In genomic region chr16:88503771-88504488, GRCh38 we compare ENCODE assay signal across 28 cellular contexts. TPM values are rescaled to one million over a fixed set of nuclear protein-coding genes. Genes with fewer than 3 reads are reported as not detected.
A peak's percentile ranks its signal among the peaks of the same experiment; 100 is the strongest.
DNase-seq lines count a peak whose midpoint lies in the region; ATAC-seq and TF ChIP-seq lines count a peak whose summit lies in the region.
"Had no signal": no experiment of that assay in that cellular context is flagged by ENCODE, and none has a peak within 500 bp of the region (broad histone marks: within the 10 kb centered on the region; RNA-seq: fewer than 3 reads in every experiment).

No MANE protein-coding gene starts in this region.

- no peak overlapping the region for H3K4me3 ChIP-seq in mucosa of stomach (ENCODE audit: low read length)
- H3K4me3 ChIP-seq in esophagus muscularis mucosa: no peak overlapping the region
- no peak overlapping the region for H3K4me3 ChIP-seq in colonic mucosa
- H3K4me3 ChIP-seq: adrenal gland, left lung, MG63, psoas muscle, sigmoid colon, SJSA1, upper lobe of right lung had no signal

- no peak for ATAC-seq in natural killer cell
- no peak for ATAC-seq in natural killer cell treated with Interleukin-12 subunit alpha and Interleukin-12 subunit beta and Interleukin-15 and Interleukin-18, amount 100 ng/mL, for 72 hours
- no peak for ATAC-seq in central memory CD8-positive, alpha-beta T cell (replicated peaks; ENCODE audit: extremely low read depth, poor library complexity, severe bottlenecking)
- no peak for ATAC-seq in activated CD4-positive, alpha-beta T cell treated with anti-CD3 and anti-CD28 coated beads for 36 hours
- ATAC-seq: activated T-cell treated with anti-CD3 and anti-CD28 coated beads, Interleukin-2, amount 50 U/mL, for 72 hours; left lung; psoas muscle; upper lobe of right lung had no signal

- TF ChIP-seq CTCF in natural killer cell (IDR thresholded peaks at IDR 0.05): no peak
- no peak for TF ChIP-seq CTCF in esophagus muscularis mucosa (IDR thresholded peaks at IDR 0.05)
- TF ChIP-seq CTCF in colonic mucosa (IDR thresholded peaks at IDR 0.05): no peak

- no peak overlapping the region for H3K27ac ChIP-seq in esophagus muscularis mucosa (replicated peaks in 1 of 4)
- no peak overlapping the region for H3K27ac ChIP-seq in colonic mucosa
- H3K27ac ChIP-seq: left lung, psoas muscle, sigmoid colon, SJSA1, upper lobe of right lung had no signal

- H3K9me3 Mint-ChIP-seq in natural killer cell: no peaks in the 10 kb centered on the region
- no peaks in the 10 kb centered on the region for H3K9me3 Mint-ChIP-seq in natural killer cell treated with Interleukin-12 subunit alpha and Interleukin-12 subunit beta and Interleukin-15 and Interleukin-18, amount 100 ng/mL, for 72 hours
- H3K9me3 Mint-ChIP-seq in central memory CD8-positive, alpha-beta T cell: no peaks in the 10 kb centered on the region
- no peaks in the 10 kb centered on the region for H3K9me3 Mint-ChIP-seq in activated CD4-positive, alpha-beta T cell treated with anti-CD3 and anti-CD28 coated beads for 36 hours (ENCODE audit: low read depth)
- H3K9me3 Mint-ChIP-seq: activated T-cell treated with anti-CD3 and anti-CD28 coated beads, Interleukin-2, amount 50 U/mL, for 72 hours had no signal

- TF ChIP-seq EP300 in esophagus muscularis mucosa (IDR thresholded peaks at IDR 0.05): no peak

- H3K9ac ChIP-seq in mucosa of stomach (ENCODE audit: low read length) (peak overlapping the region; percentile 59), colonic mucosa (ENCODE audit: low read depth in 2 of 2, low read length in 2 of 2) (no peak overlapping the region)

- POLR2A ChIA-PET in activated CD4-positive, alpha-beta T cell treated with anti-CD3 and anti-CD28 coated beads for 36 hours (lab: Charles Lee): no interaction called here

- H3K27me3 Mint-ChIP-seq in natural killer cell (ENCODE audit: low read depth in 2 of 2): no peaks in the 10 kb centered on the region
- H3K27me3 Mint-ChIP-seq in natural killer cell treated with Interleukin-12 subunit alpha and Interleukin-12 subunit beta and Interleukin-15 and Interleukin-18, amount 100 ng/mL, for 72 hours: no peaks in the 10 kb centered on the region
- no peaks in the 10 kb centered on the region for H3K27me3 Mint-ChIP-seq in central memory CD8-positive, alpha-beta T cell
- H3K27me3 Mint-ChIP-seq in activated CD4-positive, alpha-beta T cell treated with anti-CD3 and anti-CD28 coated beads for 36 hours: no peaks in the 10 kb centered on the region
- H3K27me3 Mint-ChIP-seq: CD4-positive, CD25-positive, alpha-beta regulatory T cell had no signal

- no peaks in the 10 kb centered on the region for H3K36me3 ChIP-seq in mucosa of stomach (ENCODE audit: control insufficient read depth, insufficient read depth, low read length)
- H3K36me3 ChIP-seq in esophagus muscularis mucosa: no peaks in the 10 kb centered on the region
- H3K36me3 ChIP-seq in colonic mucosa: no peaks in the 10 kb centered on the region
- H3K36me3 ChIP-seq: adrenal gland, left lung, MG63, sigmoid colon, SJSA1, upper lobe of right lung had no signal

- H3K36me3 Mint-ChIP-seq in natural killer cell: no peaks in the 10 kb centered on the region
- H3K36me3 Mint-ChIP-seq in natural killer cell treated with Interleukin-12 subunit alpha and Interleukin-12 subunit beta and Interleukin-15 and Interleukin-18, amount 100 ng/mL, for 72 hours: no peaks in the 10 kb centered on the region
- peaks cover 20% of the 10 kb centered on the region for H3K36me3 Mint-ChIP-seq in central memory CD8-positive, alpha-beta T cell (ENCODE audit: insufficient read depth)
- H3K36me3 Mint-ChIP-seq in activated CD4-positive, alpha-beta T cell treated with anti-CD3 and anti-CD28 coated beads for 36 hours (ENCODE audit: low read depth): no peaks in the 10 kb centered on the region
- H3K36me3 Mint-ChIP-seq: CD4-positive, CD25-positive, alpha-beta regulatory T cell had no signal

- CTCF ChIA-PET in activated CD4-positive, alpha-beta T cell treated with anti-CD3 and anti-CD28 coated beads for 36 hours (lab: Charles Lee): no interaction called here

- peaks cover 28 to 58% of the 10 kb centered on the region in 2 donors for H3K4me1 Mint-ChIP-seq in natural killer cell
- peaks cover 0 to 26% of the 10 kb centered on the region in 2 donors for H3K4me1 Mint-ChIP-seq in natural killer cell treated with Interleukin-12 subunit alpha and Interleukin-12 subunit beta and Interleukin-15 and Interleukin-18, amount 100 ng/mL, for 72 hours (ENCODE audit: low read depth in 2 of 2)
- peaks cover 12% of the 10 kb centered on the region for H3K4me1 Mint-ChIP-seq in central memory CD8-positive, alpha-beta T cell
- no peaks in the 10 kb centered on the region for H3K4me1 Mint-ChIP-seq in activated CD4-positive, alpha-beta T cell treated with anti-CD3 and anti-CD28 coated beads for 36 hours

- H3K9me3 ChIP-seq in mucosa of stomach (ENCODE audit: control insufficient read depth, low read length) (no peaks in the 10 kb centered on the region), esophagus muscularis mucosa (no peaks in the 10 kb centered on the region), colonic mucosa (no peaks in the 10 kb centered on the region)
- H3K9me3 ChIP-seq: adrenal gland, left lung, MG63, psoas muscle, sigmoid colon, SJSA1, upper lobe of right lung had no signal

- H3K27me3 ChIP-seq in mucosa of stomach (ENCODE audit: control insufficient read depth, insufficient read depth, low read length): no peaks in the 10 kb centered on the region
- peaks cover 0 to 31% (median 0%) of the 10 kb centered on the region in 4 donors for H3K27me3 ChIP-seq in esophagus muscularis mucosa
- no peaks in the 10 kb centered on the region for H3K27me3 ChIP-seq in colonic mucosa
- H3K27me3 ChIP-seq: adrenal gland, MG63, SJSA1, upper lobe of right lung had no signal

- 95% methylated on average over 9 of the region's 13 CpGs for WGBS in esophagus muscularis mucosa

- no peak overlapping the region for H3K4me3 Mint-ChIP-seq in natural killer cell
- H3K4me3 Mint-ChIP-seq in natural killer cell treated with Interleukin-12 subunit alpha and Interleukin-12 subunit beta and Interleukin-15 and Interleukin-18, amount 100 ng/mL, for 72 hours: no peak overlapping the region
- H3K4me3 Mint-ChIP-seq in central memory CD8-positive, alpha-beta T cell: no peak overlapping the region
- no peak overlapping the region for H3K4me3 Mint-ChIP-seq in activated CD4-positive, alpha-beta T cell treated with anti-CD3 and anti-CD28 coated beads for 36 hours
- H3K4me3 Mint-ChIP-seq: activated T-cell treated with anti-CD3 and anti-CD28 coated beads, Interleukin-2, amount 50 U/mL, for 72 hours; CD4-positive, CD25-positive, alpha-beta regulatory T cell had no signal

- H3K4me1 ChIP-seq in mucosa of stomach (ENCODE audit: control insufficient read depth, insufficient read depth, low read length) (peaks cover 81% of the 10 kb centered on the region), esophagus muscularis mucosa (peaks cover 0 to 19% (median 10%) of the 10 kb centered on the region in 4 donors), colonic mucosa (no peaks in the 10 kb centered on the region)
- H3K4me1 ChIP-seq: adrenal gland, psoas muscle, sigmoid colon, SJSA1, upper lobe of right lung had no signal

- no peak for DNase-seq in natural killer cell
- DNase-seq in natural killer cell treated with Interleukin-12 subunit alpha and Interleukin-12 subunit beta and Interleukin-15 and Interleukin-18, amount 100 ng/mL, for 72 hours (ENCODE audit: low spot score): no peak
- no peak for DNase-seq in central memory CD8-positive, alpha-beta T cell (ENCODE audit: low spot score in 2 of 2)
- no peak for DNase-seq in stimulated activated CD4-positive, alpha-beta T cell treated with anti-CD3 and anti-CD28 coated beads, Interleukin-2, amount 100 ng/mL, for 48 hours
- DNase-seq in esophagus muscularis mucosa (ENCODE audit: extremely low spot score): no peak
- DNase-seq in colonic mucosa: no peak
- DNase-seq in activated CD4-positive, alpha-beta T cell treated with anti-CD3 and anti-CD28 coated beads for 36 hours: no peak
- DNase-seq: activated CD4-positive, alpha-beta T cell treated with anti-CD3 and anti-CD28 coated beads, Interleukin-2, amount 50 U/mL, for 4 hours; activated CD4-positive, CD25-positive, alpha-beta regulatory T cell; activated T-cell treated with anti-CD3 and anti-CD28 coated beads, Interleukin-2, amount 50 U/mL, for 72 hours; adrenal gland; CD4-positive, CD25-positive, alpha-beta regulatory T cell; GOT3; KG1; left lung; mesendoderm; MG63; NCI-H1930; NCI-H510A treated with DMSO at 0.1 percent for 48 hours; nucleus accumbens; psoas muscle; RPMI8226; sigmoid colon; stimulated activated CD4-positive, alpha-beta T cell treated with anti-CD3 and anti-CD28 coated beads, Interleukin-4, amount 100 ng/mL, for 24 hours; T-helper 1 cell; upper lobe of right lung had no signal

- TF ChIP-seq POLR2A in esophagus muscularis mucosa (IDR thresholded peaks at IDR 0.05; ENCODE audit: low read depth): no peak

- H3K27ac Mint-ChIP-seq in natural killer cell: peak overlapping the region; percentile 81 to 88
- peak overlapping the region in 1 of 2 donors; percentile 60 for H3K27ac Mint-ChIP-seq in natural killer cell treated with Interleukin-12 subunit alpha and Interleukin-12 subunit beta and Interleukin-15 and Interleukin-18, amount 100 ng/mL, for 72 hours
- H3K27ac Mint-ChIP-seq in central memory CD8-positive, alpha-beta T cell (ENCODE audit: low read depth): peak overlapping the region; percentile 46
- H3K27ac Mint-ChIP-seq in activated CD4-positive, alpha-beta T cell treated with anti-CD3 and anti-CD28 coated beads for 36 hours: no peak overlapping the region
- H3K27ac Mint-ChIP-seq: activated T-cell treated with anti-CD3 and anti-CD28 coated beads, Interleukin-2, amount 50 U/mL, for 72 hours had no signal

- intact Hi-C loops in natural killer cell (cut with micrococcal nuclease): no loop called here
- intact Hi-C loops in esophagus muscularis mucosa (cut with DNase I): no loop called here
- intact Hi-C loops in colonic mucosa (cut with DNase I): no loop called here
- intact Hi-C loops in activated CD4-positive, alpha-beta T cell treated with anti-CD3 and anti-CD28 coated beads for 36 hours (cut with DNase I, micrococcal nuclease): no loop called here

RNA-seq across cellular contexts. Expression of gene ZFPM1, which starts 50.9 kb away (rescaled TPM):
- total RNA-seq in natural killer cell (10 to 100 TPM; 56.3 to 71.0 (median 64.6) TPM), esophagus muscularis mucosa (1 to 10 TPM in 2 of 4 donors, under 1 TPM in 2; 0.42 to 1.4 (median 1.0) TPM), colonic mucosa (10 to 100 TPM in 1 of 2 donors, 1 to 10 TPM in 1; 6.6 to 12.5 TPM)
- 10 to 100 TPM; 23.5 to 24.5 TPM for total RNA-seq in natural killer cell treated with Interleukin-12 subunit alpha and Interleukin-12 subunit beta and Interleukin-15 and Interleukin-18, amount 100 ng/mL, for 72 hours
- total RNA-seq in activated CD4-positive, alpha-beta T cell treated with anti-CD3 and anti-CD28 coated beads for 36 hours: 10 to 100 TPM in 1 of 2 experiments, 1 to 10 TPM in 1; 9.9 to 12.6 TPM
